ENCODE assay signal across 8 cellular contexts in the genomic region with DNA sequence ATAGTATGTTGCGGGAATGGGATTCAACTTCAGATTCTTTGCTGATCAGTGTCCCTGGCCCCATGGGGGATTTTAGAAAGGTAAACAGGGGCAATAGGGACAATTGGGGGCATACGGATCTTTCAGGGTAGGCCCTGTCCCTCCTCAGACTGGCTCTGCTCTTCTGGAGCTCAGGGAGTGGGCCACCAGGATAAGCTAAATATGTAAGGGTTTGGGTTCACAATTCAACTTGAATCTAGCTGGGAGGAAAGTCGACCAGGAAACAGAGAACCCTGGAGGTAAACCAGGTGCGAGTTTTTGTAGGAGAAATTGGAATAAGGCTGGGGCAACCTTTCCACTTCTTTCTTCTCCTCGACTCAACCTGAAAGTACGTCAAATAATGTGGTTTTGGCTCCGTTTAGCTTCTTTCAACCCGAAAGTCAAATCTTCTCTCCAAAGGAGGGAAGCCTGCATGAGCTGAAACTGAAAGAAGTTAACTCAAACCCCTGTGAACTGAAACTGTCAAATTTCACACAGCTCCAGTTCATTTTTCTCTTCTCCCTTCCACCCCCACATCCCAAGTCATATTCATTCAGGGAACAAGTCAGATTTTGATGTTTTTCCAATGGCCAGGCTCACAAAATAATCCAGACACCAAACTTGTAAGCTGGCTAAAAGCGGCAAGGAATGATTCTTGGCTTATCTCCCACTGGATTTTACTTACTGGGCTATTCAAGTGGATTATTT.
DNase-seq lines count a peak whose midpoint lies in the region; ATAC-seq and TF ChIP-seq lines count a peak whose summit lies in the region.

No MANE protein-coding gene starts in this region.

- ATAC-seq in GM21786 (IDR thresholded peaks at IDR 0.05; ENCODE audit: unreplicated experiment) (peak; percentile 67), HG03558 (IDR thresholded peaks at IDR 0.05; ENCODE audit: extremely low read depth, unreplicated experiment) (peak; percentile 46)

- DNase-seq in activated T-cell treated with anti-CD3 and anti-CD28 coated beads, Interleukin-2, amount 50 U/mL, for 24 hours = no peak
- DNase-seq in activated T-cell treated with anti-CD3 and anti-CD28 coated beads, Interleukin-2, amount 50 U/mL, for 1 hour = no peak
- peak; percentile 39 for DNase-seq in stimulated activated CD8-positive, alpha-beta memory T cell treated with anti-CD3 and anti-CD28 coated beads, Interleukin-4, amount 100 ng/mL, for 48 hours
- no peak for DNase-seq in AML-193 (lab: John Stamatoyannopoulos, UW)
- no peak for DNase-seq in tibial nerve (ENCODE audit: low spot score in 2 of 2)
- no peak for DNase-seq in activated CD4-positive, CD25-positive, alpha-beta regulatory T cell treated with anti-CD3 and anti-CD28 coated beads, Interleukin-2, amount 50 U/mL, for 72 hours

- H3K27me3 Mint-ChIP-seq in activated T-cell treated with anti-CD3 and anti-CD28 coated beads, Interleukin-2, amount 50 U/mL, for 24 hours = peaks cover 16% of the 10 kb centered on the region

- peaks cover 0 to 17% (median 0%) of the 10 kb centered on the region in 4 donors for H3K4me1 ChIP-seq in tibial nerve

- no peaks in the 10 kb centered on the region for H3K27me3 ChIP-seq in tibial nerve

- peaks cover 71% of the 10 kb centered on the region for H3K4me1 Mint-ChIP-seq in activated T-cell treated with anti-CD3 and anti-CD28 coated beads, Interleukin-2, amount 50 U/mL, for 24 hours (ENCODE audit: low read depth)

- TF ChIP-seq EP300 in tibial nerve (IDR thresholded peaks at IDR 0.05) = no peak

- no peak for TF ChIP-seq POLR2A in tibial nerve (IDR thresholded peaks at IDR 0.05)

- peak overlapping the region; percentile 94 for H3K27ac Mint-ChIP-seq in activated T-cell treated with anti-CD3 and anti-CD28 coated beads, Interleukin-2, amount 50 U/mL, for 24 hours

- no peaks in the 10 kb centered on the region for H3K9me3 ChIP-seq in tibial nerve

- no peaks in the 10 kb centered on the region for H3K36me3 Mint-ChIP-seq in activated T-cell treated with anti-CD3 and anti-CD28 coated beads, Interleukin-2, amount 50 U/mL, for 24 hours (ENCODE audit: low read depth)

- no peak for TF ChIP-seq CTCF in tibial nerve (IDR thresholded peaks at IDR 0.05)

- peaks cover 6% of the 10 kb centered on the region for H3K9me3 Mint-ChIP-seq in activated T-cell treated with anti-CD3 and anti-CD28 coated beads, Interleukin-2, amount 50 U/mL, for 24 hours

- no peak overlapping the region for H3K4me3 ChIP-seq in tibial nerve

- H3K27ac ChIP-seq in tibial nerve = no peak overlapping the region

- peak overlapping the region; percentile 50 for H3K4me3 Mint-ChIP-seq in activated T-cell treated with anti-CD3 and anti-CD28 coated beads, Interleukin-2, amount 50 U/mL, for 24 hours

- WGBS in tibial nerve, 2 donors = 72 to 76% methylated on average over 9 of the region's 9 CpGs

- no peaks in the 10 kb centered on the region for H3K36me3 ChIP-seq in tibial nerve
